Comparison of ENCODE assay signal across 8 cellular contexts in genomic region chr7:80018941-80019808, GRCh38.
DNase-seq lines count a peak whose midpoint lies in the region; ATAC-seq and TF ChIP-seq lines count a peak whose summit lies in the region.

No MANE protein-coding gene starts in this region.

- H3K27ac ChIP-seq in HL-60 (replicated peaks): no peak overlapping the region
- no peak overlapping the region for H3K27ac ChIP-seq in right atrium auricular region

- no peak overlapping the region for H3K4me3 Mint-ChIP-seq in activated naive CD8-positive, alpha-beta T cell treated with anti-CD3 and anti-CD28 coated beads, Interleukin-2, amount 10 ng/mL, durations not matched to agents 7 days and 5 days

- H3K27ac Mint-ChIP-seq in activated naive CD8-positive, alpha-beta T cell treated with anti-CD3 and anti-CD28 coated beads, Interleukin-2, amount 10 ng/mL, durations not matched to agents 7 days and 5 days: no peak overlapping the region

- H3K4me1 Mint-ChIP-seq in activated naive CD8-positive, alpha-beta T cell treated with anti-CD3 and anti-CD28 coated beads, Interleukin-2, amount 10 ng/mL, durations not matched to agents 7 days and 5 days: no peaks in the 10 kb centered on the region

- H3K4me1 ChIP-seq in right atrium auricular region: no peaks in the 10 kb centered on the region

- peaks cover 2% of the 10 kb centered on the region for H3K9me3 Mint-ChIP-seq in activated naive CD8-positive, alpha-beta T cell treated with anti-CD3 and anti-CD28 coated beads, Interleukin-2, amount 10 ng/mL, durations not matched to agents 7 days and 5 days

- TF ChIP-seq CTCF in HL-60 (IDR thresholded peaks at IDR 0.05; ENCODE audit: insufficient read depth, low read length): peak; percentile 86
- TF ChIP-seq CTCF in right atrium auricular region (IDR thresholded peaks at IDR 0.05): peak; percentile 79 to 88

- H3K36me3 ChIP-seq in right atrium auricular region: no peaks in the 10 kb centered on the region

- peaks cover 3% of the 10 kb centered on the region for H3K27me3 Mint-ChIP-seq in activated naive CD8-positive, alpha-beta T cell treated with anti-CD3 and anti-CD28 coated beads, Interleukin-2, amount 10 ng/mL, durations not matched to agents 7 days and 5 days

- peak; percentile 98 for ATAC-seq in GM21390 (IDR thresholded peaks at IDR 0.05; ENCODE audit: unreplicated experiment)
- peak; percentile 90 for ATAC-seq in activated naive CD8-positive, alpha-beta T cell treated with anti-CD3 and anti-CD28 coated beads, Interleukin-2, amount 10 ng/mL, durations not matched to agents 7 days and 5 days (ENCODE audit: low read depth)

- no peaks in the 10 kb centered on the region for H3K9me3 ChIP-seq in right atrium auricular region

- DNase-seq in ELF-1 (ENCODE audit: low read depth, low spot score) (peak; percentile 76), HL-60 (ENCODE audit: low read depth in 1 of 2, low spot score in 1 of 2) (peak; percentile 4 to 15), NOMO-1 (lab: John Stamatoyannopoulos, UW; ENCODE audit: unreplicated experiment in 2 of 2) (peak; percentile 64 to 90), right atrium auricular region (ENCODE audit: low spot score) (no peak), smooth muscle cell of the brain vasculature (ENCODE audit: low read depth, low spot score) (peak; percentile 49), NCI-H187 treated with DMSO at 0.1 percent for 48 hours (lab: John Stamatoyannopoulos, UW) (no peak)
- peak; percentile 48 for DNase-seq in activated naive CD8-positive, alpha-beta T cell treated with anti-CD3 and anti-CD28 coated beads, Interleukin-2, amount 10 ng/mL, durations not matched to agents 7 days and 5 days

- H3K4me3 ChIP-seq in HL-60 (replicated peaks; ENCODE audit: insufficient read depth, low read length) (no peak overlapping the region), right atrium auricular region (no peak overlapping the region)

- H3K27me3 ChIP-seq in HL-60 (ENCODE audit: insufficient read depth, poor library complexity, severe bottlenecking): no peaks in the 10 kb centered on the region
- no peaks in the 10 kb centered on the region for H3K27me3 ChIP-seq in right atrium auricular region

- no peaks in the 10 kb centered on the region for H3K36me3 Mint-ChIP-seq in activated naive CD8-positive, alpha-beta T cell treated with anti-CD3 and anti-CD28 coated beads, Interleukin-2, amount 10 ng/mL, durations not matched to agents 7 days and 5 days

- POLR2A ChIA-PET in activated naive CD8-positive, alpha-beta T cell treated with anti-CD3 and anti-CD28 coated beads, Interleukin-2, amount 10 ng/mL, durations not matched to agents 7 days and 5 days (lab: Charles Lee): no interaction called here

Comparison
In these comparisons a context has a peak if more than half of its experiments do, and no peak if none do; other contexts are left out.
1. DNase-seq: peak in ELF-1 (single experiment), HL-60 (2 of 2), NOMO-1 (2 of 2), activated naive CD8-positive, alpha-beta T cell treated with anti-CD3 and anti-CD28 coated beads, Interleukin-2, amount 10 ng/mL, durations not matched to agents 7 days and 5 days (single experiment) and smooth muscle cell of the brain vasculature (single experiment); none in right atrium auricular region (single experiment) and NCI-H187 treated with DMSO at 0.1 percent for 48 hours (single experiment).